9 cellular contexts compared by ENCODE assay signal in the genomic region with DNA sequence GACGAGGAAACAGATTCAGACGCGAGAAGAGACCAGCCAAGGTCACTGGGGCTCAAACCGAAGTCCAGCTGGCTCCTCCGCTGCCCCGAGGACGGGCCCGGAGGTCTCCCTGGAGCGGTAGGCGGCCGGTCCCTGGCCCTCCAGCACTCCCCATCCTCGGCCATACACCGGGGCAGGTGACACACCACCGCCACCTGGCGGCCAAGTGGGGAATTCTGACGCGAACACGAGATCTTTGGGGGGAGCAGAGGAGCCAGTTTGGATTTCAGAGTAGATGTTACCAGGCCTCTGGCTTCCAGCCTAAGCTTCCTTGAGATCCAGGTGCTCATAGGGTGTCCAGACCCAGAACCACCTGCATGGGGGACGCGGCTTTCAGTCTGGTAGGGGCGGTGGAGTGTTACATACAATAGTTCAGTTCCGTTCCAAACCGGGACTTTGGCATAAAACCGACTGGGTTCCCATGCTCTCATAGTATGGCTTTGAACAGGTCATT. TPM values are rescaled to one million over a fixed set of nuclear protein-coding genes. Genes with fewer than 3 reads are reported as not detected.
DNase-seq lines count a peak whose midpoint lies in the region; ATAC-seq and TF ChIP-seq lines count a peak whose summit lies in the region.
"Had no signal": no experiment of that assay in that cellular context is flagged by ENCODE, and none has a peak within 500 bp of the region (broad histone marks: within the 10 kb centered on the region; RNA-seq: fewer than 3 reads in every experiment).

No MANE protein-coding gene starts in this region.

- no peaks in the 10 kb centered on the region for H3K9me3 Mint-ChIP-seq in glutamatergic neuron (ENCODE audit: unreplicated experiment)

- intact Hi-C loops in posterior cingulate gyrus (cut with DNase I): loop anchor here (1.0 to 5.0 kb wide), 3 partner anchors 37 to 396 kb away; no protein-coding TSS in a partner anchor
- intact Hi-C loops in upper lobe of right lung (cut with DNase I): no loop called here

- peaks cover 7% of the 10 kb centered on the region for H3K27me3 Mint-ChIP-seq in glutamatergic neuron (ENCODE audit: unreplicated experiment)
- H3K27me3 Mint-ChIP-seq: activated naive CD8-positive, alpha-beta T cell had no signal

- H3K27ac Mint-ChIP-seq in glutamatergic neuron (ENCODE audit: unreplicated experiment): no peak overlapping the region
- H3K27ac Mint-ChIP-seq: activated naive CD8-positive, alpha-beta T cell had no signal

- ATAC-seq in upper lobe of right lung (peak; percentile 91), GM18517 (IDR thresholded peaks at IDR 0.05; ENCODE audit: unreplicated experiment) (no peak)

- H3K27me3 ChIP-seq in SJSA1 (replicated peaks): peaks cover 13% of the 10 kb centered on the region; the same call in 1 of the 2 replicates
- peaks cover 5% of the 10 kb centered on the region for H3K27me3 ChIP-seq in upper lobe of right lung

- H3K36me3 Mint-ChIP-seq in glutamatergic neuron (ENCODE audit: unreplicated experiment): no peaks in the 10 kb centered on the region
- H3K36me3 Mint-ChIP-seq: activated naive CD8-positive, alpha-beta T cell had no signal

- no peaks in the 10 kb centered on the region for H3K4me1 Mint-ChIP-seq in glutamatergic neuron (ENCODE audit: low read depth, unreplicated experiment)

- DNase-seq in DMS 273 treated with DMSO at 0.1 percent for 48 hours (lab: John Stamatoyannopoulos, UW) (peak; percentile 26), SJSA1 (ENCODE audit: low read depth in 1 of 2, low spot score in 2 of 2) (peak; percentile 60 to 69), activated gamma-delta T cell (lab: John Stamatoyannopoulos, UW) (peak; percentile 30), glutamatergic neuron (peak; percentile 89), posterior cingulate gyrus (peak; percentile 41 to 96 (median 78)), upper lobe of right lung (peak; percentile 85)
- peak; percentile 29 for DNase-seq in Jurkat, Clone E6-1 (ENCODE audit: low read depth, low spot score)

- no peak overlapping the region for H3K4me3 Mint-ChIP-seq in glutamatergic neuron (ENCODE audit: unreplicated experiment)
- H3K4me3 Mint-ChIP-seq: activated naive CD8-positive, alpha-beta T cell had no signal

- H3K9me3 ChIP-seq in SJSA1 (replicated peaks): no peaks in the 10 kb centered on the region
- H3K9me3 ChIP-seq in upper lobe of right lung: no peaks in the 10 kb centered on the region

- H3K36me3 ChIP-seq in SJSA1 (no peaks in the 10 kb centered on the region), upper lobe of right lung (no peaks in the 10 kb centered on the region)

- H3K4me1 ChIP-seq in SJSA1 (replicated peaks) (no peaks in the 10 kb centered on the region; the same call in 1 of the 2 replicates), upper lobe of right lung (no peaks in the 10 kb centered on the region)

- TF ChIP-seq CTCF in glutamatergic neuron (IDR thresholded peaks at IDR 0.05; ENCODE audit: partially characterized antibody, unreplicated experiment): peak; percentile 98
- peak; percentile 94 for TF ChIP-seq CTCF in upper lobe of right lung (IDR thresholded peaks at IDR 0.05)

- no peak overlapping the region for H3K27ac ChIP-seq in SJSA1
- no peak overlapping the region for H3K27ac ChIP-seq in upper lobe of right lung

- no peak overlapping the region for H3K4me3 ChIP-seq in Jurkat, Clone E6-1 (ENCODE audit: low read length)
- H3K4me3 ChIP-seq in SJSA1 (no peak overlapping the region), upper lobe of right lung (no peak overlapping the region)

RNA-seq across cellular contexts. Expression of a gene that starts 16.1 kb away (rescaled TPM):
- polyA plus RNA-seq in Jurkat, Clone E6-1 (2012; ENCODE audit: insufficient read depth, insufficient read length): not detected
- not detected in 2 replicates for total RNA-seq in SJSA1 (2014; rRNA removed; shearing (Covaris generic))
- total RNA-seq in glutamatergic neuron (ENCODE audit: unreplicated experiment): not detected
- 0.67 TPM for total RNA-seq in upper lobe of right lung

Comparison
In these comparisons a context has a peak if more than half of its experiments do, and no peak if none do; other contexts are left out.
1. DNase-seq: peak in every context shown above with its lines; median percentile 89 in glutamatergic neuron; 85 in upper lobe of right lung; 78 in posterior cingulate gyrus; 64 in SJSA1; 30 in activated gamma-delta T cell; 29 in Jurkat, Clone E6-1; 26 in DMS 273 treated with DMSO at 0.1 percent for 48 hours.